Comparison of ENCODE assay signal across 1 cellular context in the genomic region with DNA sequence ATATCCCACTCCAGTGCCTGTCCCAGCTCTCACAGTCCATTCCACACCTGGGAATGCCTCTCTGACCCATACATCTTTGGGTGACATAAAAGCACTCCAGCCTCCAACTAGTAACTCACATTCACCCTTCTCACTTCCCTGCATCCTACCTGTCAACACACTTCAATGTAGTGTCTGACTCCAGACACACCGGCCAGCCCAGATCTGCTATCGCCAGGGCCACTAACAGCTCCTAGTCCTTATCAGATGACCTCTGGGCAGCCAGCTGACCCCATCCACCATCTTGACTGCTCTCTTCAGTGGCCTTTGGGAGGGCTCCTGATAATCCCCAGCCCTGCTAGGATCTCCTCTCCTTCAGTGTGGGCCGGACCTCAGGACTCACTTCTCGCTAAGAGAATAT.
TF ChIP-seq lines count a peak whose summit lies in the region.

No MANE protein-coding gene starts in this region.

TF ChIP-seq in K562, 482 proteins besides CTCF, POLR2A, EP300 and RAD21 (continued from another document and continues in another):
- TF ChIP-seq, protein P1, sequence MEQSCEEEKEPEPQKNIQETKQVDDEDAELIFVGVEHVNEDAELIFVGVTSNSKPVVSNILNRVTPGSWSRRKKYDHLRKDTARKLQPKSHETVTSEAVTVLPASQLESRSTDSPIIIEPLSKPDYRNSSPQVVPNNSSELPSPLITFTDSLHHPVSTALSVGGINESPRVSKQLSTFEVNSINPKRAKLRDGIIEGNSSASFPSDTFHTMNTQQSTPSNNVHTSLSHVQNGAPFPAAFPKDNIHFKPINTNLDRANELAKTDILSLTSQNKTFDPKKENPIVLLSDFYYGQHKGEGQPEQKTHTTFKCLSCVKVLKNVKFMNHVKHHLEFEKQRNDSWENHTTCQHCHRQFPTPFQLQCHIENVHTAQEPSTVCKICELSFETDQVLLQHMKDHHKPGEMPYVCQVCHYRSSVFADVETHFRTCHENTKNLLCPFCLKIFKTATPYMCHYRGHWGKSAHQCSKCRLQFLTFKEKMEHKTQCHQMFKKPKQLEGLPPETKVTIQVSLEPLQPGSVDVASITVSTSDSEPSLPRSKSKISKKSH (CRISPR knock-in tag; IDR thresholded peaks at IDR 0.05): no peak
- TF ChIP-seq RFX7 (CRISPR knock-in tag; IDR thresholded peaks at IDR 0.05) (no peak), XRCC3 (IDR thresholded peaks at IDR 0.05) (no peak), CREB1 (IDR thresholded peaks at IDR 0.05) (no peak), CREB1 (CRISPR knock-in tag; IDR thresholded peaks at IDR 0.05) (no peak), ZNF79 (CRISPR knock-in tag; IDR thresholded peaks at IDR 0.05; ENCODE audit: low read depth) (no peak), CXXC5 (CRISPR knock-in tag; IDR thresholded peaks at IDR 0.05) (0 out of 2 replicates have a peak, but pooled peaks have one; percentile 38), NFATC3 (IDR thresholded peaks at IDR 0.05) (no peak), KAT2B (IDR thresholded peaks at IDR 0.05; ENCODE audit: low read depth, low read length) (no peak), CCNT2 (IDR thresholded peaks at IDR 0.05; ENCODE audit: borderline replicate concordance, extremely low read depth, insufficient read length, low read depth, low read length) (no peak), SAFB (IDR thresholded peaks at IDR 0.05; ENCODE audit: borderline replicate concordance, low read depth, low read length) (no peak), HDAC8 (tag; IDR thresholded peaks at IDR 0.05) (no peak), NR2F6 (CRISPR knock-in tag; IDR thresholded peaks at IDR 0.05) (peak; percentile 90; the same call in 1 of the 2 replicates), TFAM (CRISPR knock-in tag; conservative IDR thresholded peaks at IDR 0.05) (no peak), GTF2F1 (IDR thresholded peaks at IDR 0.05; ENCODE audit: low read depth, low read length) (no peak), ZNF134 (CRISPR knock-in tag; conservative IDR thresholded peaks at IDR 0.05) (no peak), NBN (IDR thresholded peaks at IDR 0.05; ENCODE audit: low read depth) (no peak), RBBP5 (IDR thresholded peaks at IDR 0.05; ENCODE audit: borderline replicate concordance, insufficient read depth, low read length, poor library complexity, severe bottlenecking) (no peak), POLR3A (IDR thresholded peaks at IDR 0.05; ENCODE audit: borderline replicate concordance, extremely low read depth, insufficient read depth, insufficient read length) (no peak), SPI1 (IDR thresholded peaks at IDR 0.05; ENCODE audit: borderline replicate concordance, low read depth, low read length) (no peak), KLF10 (CRISPR knock-in tag; IDR thresholded peaks at IDR 0.05) (no peak), FOXK1 (CRISPR knock-in tag; IDR thresholded peaks at IDR 0.05; ENCODE audit: borderline replicate concordance) (no peak), FOXP1 (CRISPR knock-in tag; IDR thresholded peaks at IDR 0.05) (no peak), SNRNP70 (optimal IDR thresholded peaks at IDR 0.05; ENCODE audit: low read depth, low read length) (no peak), GTF2A2 (tag; IDR thresholded peaks at IDR 0.05) (no peak)
- TF ChIP-seq, protein P2, sequence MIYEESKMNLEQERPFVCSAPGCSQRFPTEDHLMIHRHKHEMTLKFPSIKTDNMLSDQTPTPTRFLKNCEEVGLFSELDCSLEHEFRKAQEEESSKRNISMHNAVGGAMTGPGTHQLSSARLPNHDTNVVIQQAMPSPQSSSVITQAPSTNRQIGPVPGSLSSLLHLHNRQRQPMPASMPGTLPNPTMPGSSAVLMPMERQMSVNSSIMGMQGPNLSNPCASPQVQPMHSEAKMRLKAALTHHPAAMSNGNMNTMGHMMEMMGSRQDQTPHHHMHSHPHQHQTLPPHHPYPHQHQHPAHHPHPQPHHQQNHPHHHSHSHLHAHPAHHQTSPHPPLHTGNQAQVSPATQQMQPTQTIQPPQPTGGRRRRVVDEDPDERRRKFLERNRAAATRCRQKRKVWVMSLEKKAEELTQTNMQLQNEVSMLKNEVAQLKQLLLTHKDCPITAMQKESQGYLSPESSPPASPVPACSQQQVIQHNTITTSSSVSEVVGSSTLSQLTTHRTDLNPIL (CRISPR knock-in tag; IDR thresholded peaks at IDR 0.05): no peak
- TF ChIP-seq, protein P3, sequence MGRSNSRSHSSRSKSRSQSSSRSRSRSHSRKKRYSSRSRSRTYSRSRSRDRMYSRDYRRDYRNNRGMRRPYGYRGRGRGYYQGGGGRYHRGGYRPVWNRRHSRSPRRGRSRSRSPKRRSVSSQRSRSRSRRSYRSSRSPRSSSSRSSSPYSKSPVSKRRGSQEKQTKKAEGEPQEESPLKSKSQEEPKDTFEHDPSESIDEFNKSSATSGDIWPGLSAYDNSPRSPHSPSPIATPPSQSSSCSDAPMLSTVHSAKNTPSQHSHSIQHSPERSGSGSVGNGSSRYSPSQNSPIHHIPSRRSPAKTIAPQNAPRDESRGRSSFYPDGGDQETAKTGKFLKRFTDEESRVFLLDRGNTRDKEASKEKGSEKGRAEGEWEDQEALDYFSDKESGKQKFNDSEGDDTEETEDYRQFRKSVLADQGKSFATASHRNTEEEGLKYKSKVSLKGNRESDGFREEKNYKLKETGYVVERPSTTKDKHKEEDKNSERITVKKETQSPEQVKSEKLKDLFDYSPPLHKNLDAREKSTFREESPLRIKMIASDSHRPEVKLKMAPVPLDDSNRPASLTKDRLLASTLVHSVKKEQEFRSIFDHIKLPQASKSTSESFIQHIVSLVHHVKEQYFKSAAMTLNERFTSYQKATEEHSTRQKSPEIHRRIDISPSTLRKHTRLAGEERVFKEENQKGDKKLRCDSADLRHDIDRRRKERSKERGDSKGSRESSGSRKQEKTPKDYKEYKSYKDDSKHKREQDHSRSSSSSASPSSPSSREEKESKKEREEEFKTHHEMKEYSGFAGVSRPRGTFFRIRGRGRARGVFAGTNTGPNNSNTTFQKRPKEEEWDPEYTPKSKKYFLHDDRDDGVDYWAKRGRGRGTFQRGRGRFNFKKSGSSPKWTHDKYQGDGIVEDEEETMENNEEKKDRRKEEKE (IDR thresholded peaks at IDR 0.05; ENCODE audit: borderline replicate concordance in 1 of 2, control insufficient read depth in 1 of 2, low read depth in 2 of 2, low read length in 1 of 2): no peak
- TF ChIP-seq, protein P4, sequence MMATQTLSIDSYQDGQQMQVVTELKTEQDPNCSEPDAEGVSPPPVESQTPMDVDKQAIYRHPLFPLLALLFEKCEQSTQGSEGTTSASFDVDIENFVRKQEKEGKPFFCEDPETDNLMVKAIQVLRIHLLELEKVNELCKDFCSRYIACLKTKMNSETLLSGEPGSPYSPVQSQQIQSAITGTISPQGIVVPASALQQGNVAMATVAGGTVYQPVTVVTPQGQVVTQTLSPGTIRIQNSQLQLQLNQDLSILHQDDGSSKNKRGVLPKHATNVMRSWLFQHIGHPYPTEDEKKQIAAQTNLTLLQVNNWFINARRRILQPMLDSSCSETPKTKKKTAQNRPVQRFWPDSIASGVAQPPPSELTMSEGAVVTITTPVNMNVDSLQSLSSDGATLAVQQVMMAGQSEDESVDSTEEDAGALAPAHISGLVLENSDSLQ (IDR thresholded peaks at IDR 0.05): peak; percentile 52
- TF ChIP-seq, protein P5, sequence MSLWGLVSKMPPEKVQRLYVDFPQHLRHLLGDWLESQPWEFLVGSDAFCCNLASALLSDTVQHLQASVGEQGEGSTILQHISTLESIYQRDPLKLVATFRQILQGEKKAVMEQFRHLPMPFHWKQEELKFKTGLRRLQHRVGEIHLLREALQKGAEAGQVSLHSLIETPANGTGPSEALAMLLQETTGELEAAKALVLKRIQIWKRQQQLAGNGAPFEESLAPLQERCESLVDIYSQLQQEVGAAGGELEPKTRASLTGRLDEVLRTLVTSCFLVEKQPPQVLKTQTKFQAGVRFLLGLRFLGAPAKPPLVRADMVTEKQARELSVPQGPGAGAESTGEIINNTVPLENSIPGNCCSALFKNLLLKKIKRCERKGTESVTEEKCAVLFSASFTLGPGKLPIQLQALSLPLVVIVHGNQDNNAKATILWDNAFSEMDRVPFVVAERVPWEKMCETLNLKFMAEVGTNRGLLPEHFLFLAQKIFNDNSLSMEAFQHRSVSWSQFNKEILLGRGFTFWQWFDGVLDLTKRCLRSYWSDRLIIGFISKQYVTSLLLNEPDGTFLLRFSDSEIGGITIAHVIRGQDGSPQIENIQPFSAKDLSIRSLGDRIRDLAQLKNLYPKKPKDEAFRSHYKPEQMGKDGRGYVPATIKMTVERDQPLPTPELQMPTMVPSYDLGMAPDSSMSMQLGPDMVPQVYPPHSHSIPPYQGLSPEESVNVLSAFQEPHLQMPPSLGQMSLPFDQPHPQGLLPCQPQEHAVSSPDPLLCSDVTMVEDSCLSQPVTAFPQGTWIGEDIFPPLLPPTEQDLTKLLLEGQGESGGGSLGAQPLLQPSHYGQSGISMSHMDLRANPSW (CRISPR knock-in tag; IDR thresholded peaks at IDR 0.05): no peak
- TF ChIP-seq, protein P6, sequence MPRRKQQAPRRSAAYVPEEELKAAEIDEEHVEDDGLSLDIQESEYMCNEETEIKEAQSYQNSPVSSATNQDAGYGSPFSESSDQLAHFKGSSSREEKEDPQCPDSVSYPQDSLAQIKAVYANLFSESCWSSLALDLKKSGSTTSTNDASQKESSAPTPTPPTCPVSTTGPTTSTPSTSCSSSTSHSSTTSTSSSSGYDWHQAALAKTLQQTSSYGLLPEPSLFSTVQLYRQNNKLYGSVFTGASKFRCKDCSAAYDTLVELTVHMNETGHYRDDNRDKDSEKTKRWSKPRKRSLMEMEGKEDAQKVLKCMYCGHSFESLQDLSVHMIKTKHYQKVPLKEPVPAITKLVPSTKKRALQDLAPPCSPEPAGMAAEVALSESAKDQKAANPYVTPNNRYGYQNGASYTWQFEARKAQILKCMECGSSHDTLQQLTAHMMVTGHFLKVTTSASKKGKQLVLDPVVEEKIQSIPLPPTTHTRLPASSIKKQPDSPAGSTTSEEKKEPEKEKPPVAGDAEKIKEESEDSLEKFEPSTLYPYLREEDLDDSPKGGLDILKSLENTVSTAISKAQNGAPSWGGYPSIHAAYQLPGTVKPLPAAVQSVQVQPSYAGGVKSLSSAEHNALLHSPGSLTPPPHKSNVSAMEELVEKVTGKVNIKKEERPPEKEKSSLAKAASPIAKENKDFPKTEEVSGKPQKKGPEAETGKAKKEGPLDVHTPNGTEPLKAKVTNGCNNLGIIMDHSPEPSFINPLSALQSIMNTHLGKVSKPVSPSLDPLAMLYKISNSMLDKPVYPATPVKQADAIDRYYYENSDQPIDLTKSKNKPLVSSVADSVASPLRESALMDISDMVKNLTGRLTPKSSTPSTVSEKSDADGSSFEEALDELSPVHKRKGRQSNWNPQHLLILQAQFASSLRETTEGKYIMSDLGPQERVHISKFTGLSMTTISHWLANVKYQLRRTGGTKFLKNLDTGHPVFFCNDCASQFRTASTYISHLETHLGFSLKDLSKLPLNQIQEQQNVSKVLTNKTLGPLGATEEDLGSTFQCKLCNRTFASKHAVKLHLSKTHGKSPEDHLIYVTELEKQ (CRISPR knock-in tag; IDR thresholded peaks at IDR 0.05): no peak
- TF ChIP-seq, protein P7, sequence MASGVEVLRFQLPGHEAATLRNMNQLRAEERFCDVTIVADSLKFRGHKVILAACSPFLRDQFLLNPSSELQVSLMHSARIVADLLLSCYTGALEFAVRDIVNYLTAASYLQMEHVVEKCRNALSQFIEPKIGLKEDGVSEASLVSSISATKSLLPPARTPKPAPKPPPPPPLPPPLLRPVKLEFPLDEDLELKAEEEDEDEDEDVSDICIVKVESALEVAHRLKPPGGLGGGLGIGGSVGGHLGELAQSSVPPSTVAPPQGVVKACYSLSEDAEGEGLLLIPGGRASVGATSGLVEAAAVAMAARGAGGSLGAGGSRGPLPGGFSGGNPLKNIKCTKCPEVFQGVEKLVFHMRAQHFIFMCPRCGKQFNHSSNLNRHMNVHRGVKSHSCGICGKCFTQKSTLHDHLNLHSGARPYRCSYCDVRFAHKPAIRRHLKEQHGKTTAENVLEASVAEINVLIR (CRISPR knock-in tag; IDR thresholded peaks at IDR 0.05): no peak
- TF ChIP-seq, protein P8, sequence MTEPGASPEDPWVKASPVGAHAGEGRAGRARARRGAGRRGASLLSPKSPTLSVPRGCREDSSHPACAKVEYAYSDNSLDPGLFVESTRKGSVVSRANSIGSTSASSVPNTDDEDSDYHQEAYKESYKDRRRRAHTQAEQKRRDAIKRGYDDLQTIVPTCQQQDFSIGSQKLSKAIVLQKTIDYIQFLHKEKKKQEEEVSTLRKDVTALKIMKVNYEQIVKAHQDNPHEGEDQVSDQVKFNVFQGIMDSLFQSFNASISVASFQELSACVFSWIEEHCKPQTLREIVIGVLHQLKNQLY (CRISPR knock-in tag; conservative IDR thresholded peaks at IDR 0.05): no peak
- TF ChIP-seq, protein P9, sequence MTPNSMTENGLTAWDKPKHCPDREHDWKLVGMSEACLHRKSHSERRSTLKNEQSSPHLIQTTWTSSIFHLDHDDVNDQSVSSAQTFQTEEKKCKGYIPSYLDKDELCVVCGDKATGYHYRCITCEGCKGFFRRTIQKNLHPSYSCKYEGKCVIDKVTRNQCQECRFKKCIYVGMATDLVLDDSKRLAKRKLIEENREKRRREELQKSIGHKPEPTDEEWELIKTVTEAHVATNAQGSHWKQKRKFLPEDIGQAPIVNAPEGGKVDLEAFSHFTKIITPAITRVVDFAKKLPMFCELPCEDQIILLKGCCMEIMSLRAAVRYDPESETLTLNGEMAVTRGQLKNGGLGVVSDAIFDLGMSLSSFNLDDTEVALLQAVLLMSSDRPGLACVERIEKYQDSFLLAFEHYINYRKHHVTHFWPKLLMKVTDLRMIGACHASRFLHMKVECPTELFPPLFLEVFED (CRISPR knock-in tag; conservative IDR thresholded peaks at IDR 0.05): no peak
- TF ChIP-seq, protein P10, sequence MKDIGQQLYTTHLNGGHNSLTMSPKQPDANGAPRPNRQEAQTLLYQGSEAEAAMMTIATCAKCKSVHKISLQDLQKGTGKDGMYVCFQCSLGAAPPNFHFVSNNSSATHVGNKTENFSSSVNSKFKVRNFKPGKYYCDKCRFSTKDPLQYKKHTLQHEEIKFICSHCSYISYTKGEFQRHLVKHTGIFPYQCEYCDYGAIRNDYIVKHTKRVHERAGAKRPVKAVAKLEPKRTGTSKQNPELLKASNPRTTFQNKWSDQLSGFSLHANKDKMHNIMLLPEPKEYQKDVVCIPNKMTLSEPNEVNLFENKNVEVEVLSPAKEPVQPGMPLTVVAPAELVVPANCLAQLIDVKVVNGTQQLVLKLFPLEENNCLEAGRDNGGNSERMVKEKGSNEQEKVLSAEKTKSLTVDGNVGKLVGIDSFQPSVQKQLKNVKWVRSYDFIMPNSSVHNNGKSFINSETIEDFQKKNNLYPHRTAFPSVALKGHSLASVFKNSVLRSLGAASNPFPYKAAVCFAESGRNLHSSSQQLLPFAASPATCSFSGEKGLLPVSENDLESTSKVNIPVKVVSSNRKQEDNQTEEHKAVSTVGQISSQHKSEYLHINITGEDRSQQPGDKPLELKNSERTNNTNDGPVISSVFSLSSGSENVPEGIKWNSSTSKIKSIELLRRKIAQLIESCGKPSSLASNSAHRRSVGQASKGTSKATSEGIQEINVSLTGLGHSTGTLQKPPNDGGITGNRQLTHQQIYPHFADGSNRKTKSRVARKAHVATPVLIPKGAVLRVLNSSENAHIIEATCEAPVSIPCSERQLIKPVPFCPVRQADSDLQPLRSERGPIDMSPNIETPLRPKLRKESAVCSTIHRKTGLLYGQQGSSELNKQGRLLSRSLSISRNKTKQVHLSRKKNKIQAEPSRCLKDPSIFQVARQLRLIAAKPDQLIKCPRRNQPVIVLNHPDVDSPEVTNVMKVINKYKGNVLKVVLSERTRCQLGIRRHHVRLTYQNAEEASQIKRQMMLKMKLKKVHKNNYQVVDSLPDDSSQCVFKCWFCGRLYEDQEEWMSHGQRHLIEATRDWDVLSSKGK (CRISPR knock-in tag; IDR thresholded peaks at IDR 0.05): no peak
